ENCODE assay signal across 8 cellular contexts in genomic region chrX:43750248-43750676, GRCh38.
DNase-seq lines count a peak whose midpoint lies in the region; ATAC-seq, FAIRE-seq and TF ChIP-seq lines count a peak whose summit lies in the region.

No MANE protein-coding gene starts in this region.

- no peaks in the 10 kb centered on the region for H3K36me3 Mint-ChIP-seq in activated B cell treated with CpG ODN at 0.5 μM for 24 hours (ENCODE audit: low read depth)

- peak; percentile 74 for ATAC-seq in HG03025 (IDR thresholded peaks at IDR 0.05; ENCODE audit: low FRiP score, unreplicated experiment)
- peak; percentile 74 for ATAC-seq in activated B cell treated with CpG ODN at 0.5 μM for 24 hours (ENCODE audit: low read depth)
- peak; percentile 86 for ATAC-seq in left lung

- H3K27ac Mint-ChIP-seq in activated B cell treated with CpG ODN at 0.5 μM for 24 hours, result no peak overlapping the region

- no peaks in the 10 kb centered on the region for H3K9me3 ChIP-seq in left lung

- H3K4me3 ChIP-seq in left lung, result no peak overlapping the region

- H3K9me3 Mint-ChIP-seq in activated B cell treated with CpG ODN at 0.5 μM for 24 hours, result no peaks in the 10 kb centered on the region

- H3K36me3 ChIP-seq in left lung, result no peaks in the 10 kb centered on the region

- TF ChIP-seq POLR2A in GM12892 (IDR thresholded peaks at IDR 0.05; ENCODE audit: low read depth, low read length), result no peak

- H3K27me3 Mint-ChIP-seq in activated B cell treated with CpG ODN at 0.5 μM for 24 hours, result no peaks in the 10 kb centered on the region

- H3K4me1 ChIP-seq in left lung, result no peaks in the 10 kb centered on the region

- POLR2A ChIA-PET in activated B cell treated with CpG ODN at 0.5 μM for 24 hours (lab: Charles Lee), result no interaction called here

- intact Hi-C loops in activated B cell treated with CpG ODN at 0.5 μM for 24 hours (cut with micrococcal nuclease), result loop anchor here (1.0 to 2.0 kb wide), 4 partner anchors 191 to 1969 kb away; no protein-coding TSS in a partner anchor
- intact Hi-C loops in left lung (cut with DNase I), result loop anchor here in 1 of 2 donors (5.0 kb wide), 1 partner anchor 188 kb away; no protein-coding TSS in a partner anchor

- TF ChIP-seq CTCF in activated B cell treated with CpG ODN at 0.5 μM for 24 hours (IDR thresholded peaks at IDR 0.05) (no peak), left lung (IDR thresholded peaks at IDR 0.05) (peak; percentile 33 to 43)

- peak overlapping the region in 1 of 2 donors; percentile 53 for H3K27ac ChIP-seq in left lung

- DNase-seq in GM12892 (ENCODE audit: insufficient read length), result peak; percentile 20
- peak; percentile 17 for DNase-seq in NCI-H2196 treated with DMSO at 0.1 percent for 48 hours (lab: John Stamatoyannopoulos, UW; ENCODE audit: unreplicated experiment)
- peak; percentile 12 for DNase-seq in activated B cell treated with CpG ODN at 0.5 μM for 24 hours
- DNase-seq in cerebellar cortex (ENCODE audit: low spot score), result peak; percentile 61
- DNase-seq in left lung, result peak in 1 of 2 donors; percentile 38
- DNase-seq in stimulated activated CD4-positive, alpha-beta T cell treated with anti-CD3 and anti-CD28 coated beads, TNF-alpha, amount 100 ng/mL, for 48 hours (ENCODE audit: low read depth in 3 of 3), result peak in 2 of 3 donors; percentile 5 to 7
- no peak for DNase-seq in GOT3 (lab: John Stamatoyannopoulos, UW)

- H3K4me3 Mint-ChIP-seq in activated B cell treated with CpG ODN at 0.5 μM for 24 hours, result no peak overlapping the region

- CTCF ChIA-PET in activated B cell treated with CpG ODN at 0.5 μM for 24 hours (lab: Charles Lee), result interaction anchor here (0.7 to 1.5 kb wide), 5 partner anchors 187 to 1969 kb away, joined by 3 to 12 read pairs (median 5); no protein-coding TSS in a partner anchor

- peak; percentile 83 for FAIRE-seq in GM12892 (lab: Jason Lieb, UNC)

- peaks cover 3% of the 10 kb centered on the region for H3K4me1 Mint-ChIP-seq in activated B cell treated with CpG ODN at 0.5 μM for 24 hours

- no peaks in the 10 kb centered on the region for H3K27me3 ChIP-seq in left lung
